14 cellular contexts compared by ENCODE assay signal in genomic region chr2:189348369-189348768, GRCh38.
DNase-seq lines count a peak whose midpoint lies in the region; ATAC-seq, FAIRE-seq and TF ChIP-seq lines count a peak whose summit lies in the region.
"Had no signal": no experiment of that assay in that cellular context is flagged by ENCODE, and none has a peak within 500 bp of the region (broad histone marks: within the 10 kb centered on the region; RNA-seq: fewer than 3 reads in every experiment).

No MANE protein-coding gene starts in this region.

- H3K4me2 ChIP-seq in A549, result no peak overlapping the region; the same call in 2 of the 3 replicates

- H3K27me3 Mint-ChIP-seq in chondrocyte (ENCODE audit: low read depth) (no peaks in the 10 kb centered on the region), osteocyte (ENCODE audit: unreplicated experiment) (no peaks in the 10 kb centered on the region)
- no peaks in the 10 kb centered on the region for H3K27me3 Mint-ChIP-seq in CD4-positive, alpha-beta memory T cell
- H3K27me3 Mint-ChIP-seq: activated CD8-positive, alpha-beta T cell treated with anti-CD3 and anti-CD28 coated beads for 36 hours; natural killer cell treated with Interleukin-12 subunit alpha and Interleukin-12 subunit beta and Interleukin-15 and Interleukin-18, amount 100 ng/mL, for 72 hours had no signal

- peaks cover 5% of the 10 kb centered on the region; the same call in 1 of the 3 replicates for H3K9me3 ChIP-seq in A549
- no peaks in the 10 kb centered on the region for H3K9me3 ChIP-seq in CD4-positive, alpha-beta memory T cell (ENCODE audit: control insufficient read depth in 1 of 2, low read length in 2 of 2)

- H3K27me3 ChIP-seq in CD4-positive, alpha-beta memory T cell (ENCODE audit: insufficient read depth, low read length), result no peaks in the 10 kb centered on the region

- no peak overlapping the region for H3K4me3 ChIP-seq in A549
- H3K4me3 ChIP-seq in CD4-positive, alpha-beta memory T cell (ENCODE audit: low read length in 2 of 2), result no peak overlapping the region

- H3K36me3 ChIP-seq in CD4-positive, alpha-beta memory T cell (ENCODE audit: insufficient read depth, low read length), result no peaks in the 10 kb centered on the region

- H3K4me3 Mint-ChIP-seq in chondrocyte (ENCODE audit: unreplicated experiment) (no peak overlapping the region), osteocyte (ENCODE audit: unreplicated experiment) (no peak overlapping the region)
- H3K4me3 Mint-ChIP-seq in CD4-positive, alpha-beta memory T cell, result no peak overlapping the region
- H3K4me3 Mint-ChIP-seq: activated CD8-positive, alpha-beta T cell treated with anti-CD3 and anti-CD28 coated beads for 36 hours; natural killer cell treated with Interleukin-12 subunit alpha and Interleukin-12 subunit beta and Interleukin-15 and Interleukin-18, amount 100 ng/mL, for 72 hours had no signal

- peak overlapping the region; percentile 95 for H3K27ac Mint-ChIP-seq in chondrocyte (ENCODE audit: unreplicated experiment)
- peak overlapping the region; percentile 94 for H3K27ac Mint-ChIP-seq in osteocyte (ENCODE audit: unreplicated experiment)
- H3K27ac Mint-ChIP-seq in CD4-positive, alpha-beta memory T cell, result no peak overlapping the region
- H3K27ac Mint-ChIP-seq: activated CD8-positive, alpha-beta T cell treated with anti-CD3 and anti-CD28 coated beads for 36 hours; natural killer cell treated with Interleukin-12 subunit alpha and Interleukin-12 subunit beta and Interleukin-15 and Interleukin-18, amount 100 ng/mL, for 72 hours had no signal

- FAIRE-seq in A549 (lab: Jason Lieb, UNC), result no peak
- FAIRE-seq: colon, kidney had no signal

- peak overlapping the region; percentile 54 to 80; a peak in 5 of 6 replicates for H3K27ac ChIP-seq in A549
- H3K27ac ChIP-seq in CD4-positive, alpha-beta memory T cell (ENCODE audit: low read depth, low read length), result no peak overlapping the region

- H3K36me3 Mint-ChIP-seq in chondrocyte (ENCODE audit: low read depth) (peaks cover 11% of the 10 kb centered on the region), osteocyte (ENCODE audit: unreplicated experiment) (peaks cover 15% of the 10 kb centered on the region)
- H3K36me3 Mint-ChIP-seq in CD4-positive, alpha-beta memory T cell, result no peaks in the 10 kb centered on the region
- H3K36me3 Mint-ChIP-seq: natural killer cell treated with Interleukin-12 subunit alpha and Interleukin-12 subunit beta and Interleukin-15 and Interleukin-18, amount 100 ng/mL, for 72 hours had no signal

- no peak for TF ChIP-seq RAD21 in A549 (conservative IDR thresholded peaks at IDR 0.05 in 1 of 2, IDR thresholded peaks at IDR 0.05 in 1 of 2)

- peaks cover 53% of the 10 kb centered on the region for H3K4me1 Mint-ChIP-seq in chondrocyte (ENCODE audit: low read depth)
- H3K4me1 Mint-ChIP-seq in osteocyte (ENCODE audit: unreplicated experiment), result peaks cover 48% of the 10 kb centered on the region
- peaks cover 3 to 14% (median 9%) of the 10 kb centered on the region in 4 donors for H3K4me1 Mint-ChIP-seq in CD4-positive, alpha-beta memory T cell

- no peak for TF ChIP-seq POLR2A in A549 (IDR thresholded peaks at IDR 0.05; ENCODE audit: low read length)

- H3K9me3 Mint-ChIP-seq in chondrocyte (ENCODE audit: low read depth) (peaks cover 19% of the 10 kb centered on the region), osteocyte (ENCODE audit: unreplicated experiment) (peaks cover 11% of the 10 kb centered on the region)
- peaks cover 0 to 7% (median 0%) of the 10 kb centered on the region in 8 donors for H3K9me3 Mint-ChIP-seq in CD4-positive, alpha-beta memory T cell

- no peak for TF ChIP-seq CTCF in A549 (IDR thresholded peaks at IDR 0.05)
- no peak for TF ChIP-seq CTCF in chondrocyte (IDR thresholded peaks at IDR 0.05)
- TF ChIP-seq CTCF in osteocyte (IDR thresholded peaks at IDR 0.05), result no peak

- DNase-seq in A549 (ENCODE audit: low read depth in 1 of 2, low spot score in 1 of 2) (no peak), chondrocyte (ENCODE audit: low spot score) (no peak), osteocyte (ENCODE audit: extremely low spot score, unreplicated experiment) (no peak)
- DNase-seq in CD4-positive, alpha-beta memory T cell, result no peak
- no peak for DNase-seq in activated CD4-positive, alpha-beta T cell treated with anti-CD3 and anti-CD28 coated beads for 4 hours
- DNase-seq: activated CD8-positive, alpha-beta T cell treated with anti-CD3 and anti-CD28 coated beads for 36 hours; KBM-7; kidney; T1000 had no signal

- WGBS in A549 (ENCODE audit: missing lambda C conversion rate), result 97% methylated on average over 1 of the region's 1 CpG

- CTCF ChIA-PET in A549 (lab: Yijun Ruan, JAX), result interaction anchor here (0.8 to 1.1 kb wide), 2 partner anchors 14 to 254 kb away, joined by 4 to 5 read pairs; no protein-coding TSS in a partner anchor
- CTCF ChIA-PET in CD4-positive, alpha-beta memory T cell (lab: Charles Lee; ENCODE audit: partially characterized antibody), result interaction anchor here (0.6 to 3.4 kb wide), 9 partner anchors 17 to 965 kb away, joined by 3 to 30 read pairs (median 4); no protein-coding TSS in a partner anchor

- POLR2A ChIA-PET in A549 (lab: Yijun Ruan, JAX), result no interaction called here
- POLR2A ChIA-PET in CD4-positive, alpha-beta memory T cell (lab: Charles Lee; ENCODE audit: partially characterized antibody), result no interaction called here

- TF ChIP-seq EP300 in A549 (IDR thresholded peaks at IDR 0.05), result no peak

- ATAC-seq in A549, result no peak
- peak; percentile 28 for ATAC-seq in HG03432 (IDR thresholded peaks at IDR 0.05; ENCODE audit: unreplicated experiment)
- no peak for ATAC-seq in GM18858 (IDR thresholded peaks at IDR 0.05; ENCODE audit: unreplicated experiment)
- ATAC-seq in GM21447 (IDR thresholded peaks at IDR 0.05; ENCODE audit: unreplicated experiment), result no peak
- ATAC-seq: activated CD8-positive, alpha-beta T cell treated with anti-CD3 and anti-CD28 coated beads for 36 hours; natural killer cell treated with Interleukin-12 subunit alpha and Interleukin-12 subunit beta and Interleukin-15 and Interleukin-18, amount 100 ng/mL, for 72 hours had no signal

- peaks cover 14% of the 10 kb centered on the region for H3K4me1 ChIP-seq in A549
- H3K4me1 ChIP-seq in CD4-positive, alpha-beta memory T cell (ENCODE audit: insufficient read depth, low read length), result peaks cover 12% of the 10 kb centered on the region

- intact Hi-C loops in CD4-positive, alpha-beta memory T cell (cut with micrococcal nuclease), result loop anchor here (5.0 kb wide), 3 partner anchors 61 to 826 kb away; no protein-coding TSS in a partner anchor

TF ChIP-seq in A549, 52 proteins besides CTCF, POLR2A, EP300 and RAD21:
- TF ChIP-seq CBX8 (IDR thresholded peaks at IDR 0.05) (no peak), JUN (IDR thresholded peaks at IDR 0.05) (no peak), NFE2L2 (conservative IDR thresholded peaks at IDR 0.05; ENCODE audit: low read length) (no peak), ESRRA (IDR thresholded peaks at IDR 0.05; ENCODE audit: borderline replicate concordance, low read length) (no peak), HEYL (CRISPR knock-in tag; IDR thresholded peaks at IDR 0.05) (no peak), SREBF2 (IDR thresholded peaks at IDR 0.05) (no peak), RARB (CRISPR knock-in tag; IDR thresholded peaks at IDR 0.05) (no peak), FOSB (CRISPR knock-in tag; IDR thresholded peaks at IDR 0.05) (no peak)

Comparison
In these comparisons a context has a peak if more than half of its experiments do, and no peak if none do; other contexts are left out.
1. H3K27ac Mint-ChIP-seq: peak in chondrocyte (single experiment) and osteocyte (single experiment); none in CD4-positive, alpha-beta memory T cell (0 of 7).